Comparison of ENCODE assay signal across 14 cellular contexts in genomic region chr20:40992349-40993113, GRCh38.
"Had no signal": no experiment of that assay in that cellular context is flagged by ENCODE, and none has a peak within 500 bp of the region (broad histone marks: within the 10 kb centered on the region; RNA-seq: fewer than 3 reads in every experiment).

No MANE protein-coding gene starts in this region.

- H3K9me3 ChIP-seq: gastrocnemius medialis, heart left ventricle, pancreas, stomach, testis, upper lobe of left lung had no signal

- H3K4me1 ChIP-seq: gastrocnemius medialis, pancreas had no signal

- DNase-seq: activated CD4-positive, alpha-beta T cell treated with anti-CD3 and anti-CD28 coated beads, Interleukin-2, amount 50 U/mL, for 1 hour; activated effector memory CD4-positive, alpha-beta T cell treated with Interleukin-2 at 50 U/mL for 16 hours; activated naive CD4-positive, alpha-beta T cell treated with anti-CD3 and anti-CD28 coated beads, Interleukin-2, amount 50 U/mL, for 16 hours; activated T-cell treated with anti-CD3 and anti-CD28 coated beads, Interleukin-2, amount 50 U/mL, for 4 hours; dorsolateral prefrontal cortex; erythroblast; gastrocnemius medialis; heart left ventricle; left colon; naive thymus-derived CD4-positive, alpha-beta T cell; pancreas; stomach; testis; upper lobe of left lung had no signal

- ATAC-seq: gastrocnemius medialis, left colon had no signal

- H3K27ac ChIP-seq: dorsolateral prefrontal cortex, gastrocnemius medialis, pancreas, testis had no signal

- H3K27me3 ChIP-seq: dorsolateral prefrontal cortex, gastrocnemius medialis, heart left ventricle, pancreas, stomach, testis, upper lobe of left lung had no signal

- H3K4me3 ChIP-seq: dorsolateral prefrontal cortex, gastrocnemius medialis, heart left ventricle, pancreas, stomach, testis, upper lobe of left lung had no signal

- H3K36me3 ChIP-seq: gastrocnemius medialis, heart left ventricle, pancreas, stomach, upper lobe of left lung had no signal
